ENCODE assay signal across 8 cellular contexts in genomic region chr1:89524369-89525168, GRCh38. TPM values are rescaled to one million over a fixed set of nuclear protein-coding genes. Genes with fewer than 3 reads are reported as not detected.
DNase-seq lines count a peak whose midpoint lies in the region; ATAC-seq and TF ChIP-seq lines count a peak whose summit lies in the region.

LRRC8B (plus strand) TSS chr1:89524829; CDS start chr1:89582651, 57,822 bp downstream.

- peak; percentile 66 for DNase-seq in A172 (ENCODE audit: low spot score)
- DNase-seq in NCI-H2171 treated with DMSO at 0.1 percent for 48 hours (lab: John Stamatoyannopoulos, UW): peak; percentile 78
- DNase-seq in activated B cell treated with CpG ODN at 0.5 μM for 24 hours: peak; percentile 85
- peak; percentile 81 to 83 for DNase-seq in cardiac fibroblast (ENCODE audit: low read depth in 2 of 2)
- peak; percentile 82 to 86 (median 85) for DNase-seq in immature natural killer cell
- peak; percentile 45 for DNase-seq in smooth muscle cell of the brain vasculature (ENCODE audit: low read depth, low spot score)

- CTCF ChIA-PET in activated B cell treated with CpG ODN at 0.5 μM for 24 hours (lab: Charles Lee): interaction anchor here (1.1 kb wide), 1 partner anchor 238 kb away, joined by 3 read pairs; no protein-coding TSS in a partner anchor

- H3K36me3 Mint-ChIP-seq in activated B cell treated with CpG ODN at 0.5 μM for 24 hours (ENCODE audit: low read depth) (peaks cover 8% of the 10 kb centered on the region), immature natural killer cell (no peaks in the 10 kb centered on the region)

- peak; percentile 74 for ATAC-seq in GM18519 (IDR thresholded peaks at IDR 0.05; ENCODE audit: low FRiP score, unreplicated experiment)
- ATAC-seq in HG03045 (IDR thresholded peaks at IDR 0.05; ENCODE audit: unreplicated experiment): peak; percentile 91
- peak; percentile 84 for ATAC-seq in activated B cell treated with CpG ODN at 0.5 μM for 24 hours (ENCODE audit: low read depth)

- peak within 1 kb of the TSS; percentile 85 to 99 for H3K4me3 ChIP-seq in cardiac fibroblast (replicated peaks in 1 of 2; ENCODE audit: low read depth in 2 of 2, low read length in 2 of 2)

- intact Hi-C loops in activated B cell treated with CpG ODN at 0.5 μM for 24 hours (cut with micrococcal nuclease): loop anchor here (1.0 to 5.0 kb wide), 14 partner anchors 20 to 633 kb away; partner anchors contain the start of genes GTF2B, LRRC8C, LRRC8D and ZNF326

- peak within 1 kb of the TSS; percentile 91 for H3K27ac Mint-ChIP-seq in activated B cell treated with CpG ODN at 0.5 μM for 24 hours
- H3K27ac Mint-ChIP-seq in immature natural killer cell: peak within 1 kb of the TSS; percentile 56 to 93 (median 83)

- H3K4me3 Mint-ChIP-seq in activated B cell treated with CpG ODN at 0.5 μM for 24 hours (peak within 1 kb of the TSS; percentile 92), immature natural killer cell (peak within 1 kb of the TSS; percentile 86 to 93 (median 89))

- POLR2A ChIA-PET in activated B cell treated with CpG ODN at 0.5 μM for 24 hours (lab: Charles Lee): interaction anchor here (0.5 to 1.3 kb wide), 9 partner anchors 16 to 298 kb away, joined by 3 to 7 read pairs (median 4); partner anchors contain the start of gene LRRC8C

- TF ChIP-seq CTCF in activated B cell treated with CpG ODN at 0.5 μM for 24 hours (IDR thresholded peaks at IDR 0.05) (no peak), cardiac fibroblast (IDR thresholded peaks at IDR 0.05; ENCODE audit: low read depth, low read length) (no peak)

- H3K9me3 Mint-ChIP-seq in activated B cell treated with CpG ODN at 0.5 μM for 24 hours: no peaks in the 10 kb centered on the region
- no peaks in the 10 kb centered on the region for H3K9me3 Mint-ChIP-seq in immature natural killer cell

- H3K27me3 Mint-ChIP-seq in activated B cell treated with CpG ODN at 0.5 μM for 24 hours (no peaks in the 10 kb centered on the region), immature natural killer cell (ENCODE audit: low read depth in 3 of 3) (peaks cover 3 to 13% (median 12%) of the 10 kb centered on the region in 3 donors)

- H3K4me1 Mint-ChIP-seq in activated B cell treated with CpG ODN at 0.5 μM for 24 hours: peaks cover 31% of the 10 kb centered on the region
- peaks cover 18% of the 10 kb centered on the region in 2 donors for H3K4me1 Mint-ChIP-seq in immature natural killer cell

RNA-seq across cellular contexts. Expression of gene LRRC8B, which starts in this region (rescaled TPM):
- 1.4 and 3.9 TPM in 2 replicates for total RNA-seq in A172 (2014; rRNA removed; shearing (Covaris generic))
- 14.7 and 19.1 TPM in 2 replicates for total RNA-seq in activated B cell treated with CpG ODN at 0.5 μM for 24 hours
- polyA plus RNA-seq in immature natural killer cell: 1 to 10 TPM in 1 of 3 donors, under 1 TPM in 2; 0.13 to 1.6 (median 0.72) TPM

Comparison
In these comparisons a context has a peak if more than half of its experiments do, and no peak if none do; other contexts are left out.
1. Peak in every context shown above with its lines: DNase-seq, ATAC-seq and H3K4me3 ChIP-seq.